In genomic region chr9:99296375-99296951, GRCh38 we compare ENCODE assay signal across 8 cellular contexts.
DNase-seq lines count a peak whose midpoint lies in the region; ATAC-seq and TF ChIP-seq lines count a peak whose summit lies in the region.

No MANE protein-coding gene starts in this region.

- H3K79me2 ChIP-seq in smooth muscle cell (ENCODE audit: low read depth): no peaks in the 10 kb centered on the region

- H3K4me2 ChIP-seq in smooth muscle cell: no peak overlapping the region

- H3K36me3 Mint-ChIP-seq in T-helper 17 cell (ENCODE audit: low read depth) (peaks cover 4% of the 10 kb centered on the region), glutamatergic neuron (ENCODE audit: unreplicated experiment) (no peaks in the 10 kb centered on the region)

- TF ChIP-seq CTCF in glutamatergic neuron (IDR thresholded peaks at IDR 0.05; ENCODE audit: partially characterized antibody, unreplicated experiment): no peak
- TF ChIP-seq CTCF in suprapubic skin (IDR thresholded peaks at IDR 0.05): no peak
- no peak for TF ChIP-seq CTCF in smooth muscle cell (IDR thresholded peaks at IDR 0.05; ENCODE audit: borderline replicate concordance, insufficient read depth, poor library complexity, severe bottlenecking)

- H3K27ac ChIP-seq in suprapubic skin (no peak overlapping the region), smooth muscle cell (ENCODE audit: low read depth) (no peak overlapping the region)

- H3K9me3 ChIP-seq in T-helper 17 cell (ENCODE audit: control insufficient read depth, low read length, poor library complexity, severe bottlenecking) (no peaks in the 10 kb centered on the region), suprapubic skin (no peaks in the 10 kb centered on the region), smooth muscle cell (replicated peaks; ENCODE audit: low read depth) (no peaks in the 10 kb centered on the region)

- no peak overlapping the region for H2AFZ ChIP-seq in smooth muscle cell (ENCODE audit: low read depth)

- peak overlapping the region; percentile 29 for H3K4me3 ChIP-seq in suprapubic skin
- no peak overlapping the region for H3K4me3 ChIP-seq in smooth muscle cell

- peak; percentile 69 for ATAC-seq in T-helper 17 cell
- ATAC-seq in HG03460 (IDR thresholded peaks at IDR 0.05; ENCODE audit: unreplicated experiment): no peak

- peak; percentile 24 to 41 for DNase-seq in activated CD4-positive, alpha-beta T cell treated with anti-CD3 and anti-CD28 coated beads for 4 hours
- DNase-seq in activated CD4-positive, alpha-beta T cell treated with anti-CD3 and anti-CD28 coated beads, Interleukin-2, amount 50 U/mL, for 48 hours: no peak
- DNase-seq in T-helper 17 cell (no peak), glutamatergic neuron (peak; percentile 90), suprapubic skin (ENCODE audit: low spot score in 2 of 2) (no peak), smooth muscle cell (lab: John Stamatoyannopoulos, UW; ENCODE audit: unreplicated experiment) (no peak), NCI-H526 (lab: John Stamatoyannopoulos, UW) (no peak)

- H3K9ac ChIP-seq in smooth muscle cell (ENCODE audit: low read depth): no peak overlapping the region

- no peaks in the 10 kb centered on the region for H4K20me1 ChIP-seq in smooth muscle cell (ENCODE audit: low read depth)

- no peak overlapping the region for H3K27ac Mint-ChIP-seq in T-helper 17 cell
- peak overlapping the region; percentile 99 for H3K27ac Mint-ChIP-seq in glutamatergic neuron (ENCODE audit: unreplicated experiment)

- H3K4me3 Mint-ChIP-seq in T-helper 17 cell (peak overlapping the region; percentile 39), glutamatergic neuron (ENCODE audit: unreplicated experiment) (peak overlapping the region; percentile 83)

- peaks cover 52% of the 10 kb centered on the region for H3K27me3 Mint-ChIP-seq in T-helper 17 cell
- peaks cover 14% of the 10 kb centered on the region for H3K27me3 Mint-ChIP-seq in glutamatergic neuron (ENCODE audit: unreplicated experiment)

- no peak for TF ChIP-seq EP300 in suprapubic skin (IDR thresholded peaks at IDR 0.05)

- peaks cover 25% of the 10 kb centered on the region for H3K9me3 Mint-ChIP-seq in glutamatergic neuron (ENCODE audit: unreplicated experiment)

- H3K4me1 Mint-ChIP-seq in T-helper 17 cell (peaks cover 3% of the 10 kb centered on the region), glutamatergic neuron (ENCODE audit: low read depth, unreplicated experiment) (peaks cover 42% of the 10 kb centered on the region)

- H3K4me1 ChIP-seq in suprapubic skin (no peaks in the 10 kb centered on the region), smooth muscle cell (ENCODE audit: low read depth) (no peaks in the 10 kb centered on the region)

- no peaks in the 10 kb centered on the region for H3F3A ChIP-seq in smooth muscle cell (ENCODE audit: low read depth)

- WGBS in suprapubic skin: 56% methylated on average over 26 of the region's 36 CpGs
- 86% methylated on average over 28 of the region's 36 CpGs for WGBS in smooth muscle cell (ENCODE audit: low lambda C conversion rate)

- H3K27me3 ChIP-seq in suprapubic skin (no peaks in the 10 kb centered on the region), smooth muscle cell (ENCODE audit: low read depth) (no peaks in the 10 kb centered on the region)

- TF ChIP-seq POLR2A in suprapubic skin (IDR thresholded peaks at IDR 0.05): no peak

- H3K36me3 ChIP-seq in suprapubic skin (no peaks in the 10 kb centered on the region), smooth muscle cell (ENCODE audit: low read depth) (no peaks in the 10 kb centered on the region)

Comparison
In these comparisons a context has a peak if more than half of its experiments do, and no peak if none do; other contexts are left out.
1. DNase-seq: peak in activated CD4-positive, alpha-beta T cell treated with anti-CD3 and anti-CD28 coated beads for 4 hours (2 of 2) and glutamatergic neuron (single experiment); none in activated CD4-positive, alpha-beta T cell treated with anti-CD3 and anti-CD28 coated beads, Interleukin-2, amount 50 U/mL, for 48 hours (0 of 2), T-helper 17 cell (0 of 3), suprapubic skin (0 of 2), smooth muscle cell (single experiment) and NCI-H526 (0 of 2).